In genomic region chr21:38561613-38562012, GRCh38 we compare ENCODE assay signal across 33 cellular contexts.
"Had no signal": no experiment of that assay in that cellular context is flagged by ENCODE, and none has a peak within 500 bp of the region (broad histone marks: within the 10 kb centered on the region; RNA-seq: fewer than 3 reads in every experiment).

No MANE protein-coding gene starts in this region.

- H3K36me3 ChIP-seq: breast epithelium, cardiac muscle cell, esophagus squamous epithelium, gastroesophageal sphincter, heart right ventricle had no signal

- FAIRE-seq: endothelial cell of umbilical vein had no signal

- DNase-seq: activated CD4-positive, alpha-beta memory T cell treated with anti-CD3 and anti-CD28 coated beads for 36 hours; activated CD4-positive, alpha-beta T cell treated with anti-CD3 and anti-CD28 coated beads for 36 hours; activated CD4-positive, alpha-beta T cell treated with anti-CD3 and anti-CD28 coated beads, Interleukin-2, amount 10 ng/mL, durations not matched to agents 24 days and 14 days; activated CD4-positive, CD25-positive, alpha-beta regulatory T cell; activated CD4-positive, CD25-positive, alpha-beta regulatory T cell treated with anti-CD3 and anti-CD28 coated beads, Interleukin-2, amount 50 U/mL, for 72 hours; activated CD8-positive, alpha-beta memory T cell treated with anti-CD3 and anti-CD28 coated beads, Interleukin-2, amount 10 ng/mL, durations not matched to agents 7 days and 5 days; activated CD8-positive, alpha-beta memory T cell treated with anti-CD3 and anti-CD28 coated beads, Interleukin-2, amount 50 U/mL, for 4 hours; activated CD8-positive, alpha-beta T cell treated with anti-CD3 and anti-CD28 coated beads, Interleukin-2, amount 10 ng/mL, durations not matched to agents 7 days and 5 days; activated gamma-delta T cell; activated naive CD4-positive, alpha-beta T cell; activated naive CD4-positive, alpha-beta T cell treated with anti-CD3 and anti-CD28 coated beads, Interleukin-2, amount 10 ng/mL, durations not matched to agents 7 days and 5 days; activated naive CD8-positive, alpha-beta T cell treated with anti-CD3 and anti-CD28 coated beads, Interleukin-2, amount 10 ng/mL, durations not matched to agents 7 days and 5 days; activated T-cell treated with anti-CD3 and anti-CD28 coated beads, Interleukin-2, amount 50 U/mL, for 1 hour; activated T-cell treated with anti-CD3 and anti-CD28 coated beads, Interleukin-2, amount 50 U/mL, for 72 hours; central memory CD4-positive, alpha-beta T cell; cerebellar nuclear complex; cortex of kidney; dermis blood vessel endothelial cell; effector CD4-positive, alpha-beta T cell; effector memory CD8-positive, alpha-beta T cell; esophagus squamous epithelium; foreskin melanocyte; heart right ventricle; T-helper 1 cell; T-helper 17 cell; T1000 had no signal

- H3K27ac ChIP-seq: ascending aorta, breast epithelium, cardiac muscle cell, epithelial cell of prostate, esophagus squamous epithelium, gastroesophageal sphincter, heart right ventricle had no signal

- H3K4me3 ChIP-seq: ascending aorta, breast epithelium, cardiac muscle cell, esophagus squamous epithelium, gastroesophageal sphincter, heart right ventricle had no signal

- H3K4me1 ChIP-seq: breast epithelium, esophagus squamous epithelium, gastroesophageal sphincter, heart right ventricle had no signal

- ATAC-seq: activated CD4-positive, alpha-beta T cell treated with anti-CD3 and anti-CD28 coated beads for 36 hours; activated CD8-positive, alpha-beta memory T cell treated with anti-CD3 and anti-CD28 coated beads, Interleukin-2, amount 10 ng/mL, durations not matched to agents 7 days and 5 days; activated CD8-positive, alpha-beta T cell treated with anti-CD3 and anti-CD28 coated beads, Interleukin-2, amount 10 ng/mL, durations not matched to agents 7 days and 5 days; activated naive CD4-positive, alpha-beta T cell treated with anti-CD3 and anti-CD28 coated beads, Interleukin-2, amount 50 U/mL, for 72 hours; activated T-cell treated with anti-CD3 and anti-CD28 coated beads, Interleukin-2, amount 50 U/mL, for 72 hours; effector memory CD8-positive, alpha-beta T cell; gastroesophageal sphincter; heart right ventricle; T-helper 17 cell had no signal

- H3K9me3 ChIP-seq: ascending aorta, breast epithelium, esophagus squamous epithelium, gastroesophageal sphincter, heart right ventricle had no signal
